8 cellular contexts compared by ENCODE assay signal in the genomic region with DNA sequence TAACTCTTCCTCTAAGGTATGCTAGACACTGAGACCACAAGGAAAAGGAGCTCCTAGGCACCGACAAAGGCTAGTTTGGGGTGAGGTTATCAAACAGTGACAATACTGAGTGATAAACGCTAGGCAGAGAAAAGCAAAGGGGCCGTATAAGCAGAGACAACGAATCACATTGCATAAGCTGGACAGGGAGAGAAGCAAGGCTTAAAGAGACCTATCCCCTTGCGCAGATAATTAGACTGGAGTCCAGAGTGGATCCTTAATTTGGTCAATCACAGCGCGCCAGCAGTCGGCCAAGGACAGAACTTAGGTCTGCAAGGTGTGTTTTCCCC. TPM values are rescaled to one million over a fixed set of nuclear protein-coding genes. Genes with fewer than 3 reads are reported as not detected.
DNase-seq lines count a peak whose midpoint lies in the region; ATAC-seq and TF ChIP-seq lines count a peak whose summit lies in the region.

No MANE protein-coding gene starts in this region.

- H3K27ac Mint-ChIP-seq in CD4-positive, CD25-positive, alpha-beta regulatory T cell = peak overlapping the region; percentile 98 to 100 (median 100)

- H3K36me3 ChIP-seq in CD4-positive, CD25-positive, alpha-beta regulatory T cell (ENCODE audit: control insufficient read depth, insufficient read depth, low read length) = peaks cover 31% of the 10 kb centered on the region
- peaks cover 0 to 11% of the 10 kb centered on the region in 2 donors for H3K36me3 ChIP-seq in body of pancreas (replicated peaks in 1 of 2; ENCODE audit: insufficient read depth in 1 of 2, low read depth in 2 of 2)
- H3K36me3 ChIP-seq in right lobe of liver = peaks cover 0 to 24% (median 10%) of the 10 kb centered on the region in 4 donors
- peaks cover 5 to 34% (median 21%) of the 10 kb centered on the region in 3 donors for H3K36me3 ChIP-seq in tibial artery

- H3K4me1 ChIP-seq in CD4-positive, CD25-positive, alpha-beta regulatory T cell (ENCODE audit: control insufficient read depth, insufficient read depth, low read length, poor library complexity, severe bottlenecking) = peaks cover 19% of the 10 kb centered on the region
- peaks cover 9% of the 10 kb centered on the region for H3K4me1 ChIP-seq in body of pancreas
- peaks cover 0 to 10% (median 0%) of the 10 kb centered on the region in 4 donors for H3K4me1 ChIP-seq in right lobe of liver
- H3K4me1 ChIP-seq in tibial artery = peaks cover 0 to 24% (median 10%) of the 10 kb centered on the region in 4 donors

- intact Hi-C loops in body of pancreas (cut with DNase I) (no loop called here), right lobe of liver (cut with DNase I) (no loop called here), tibial artery (cut with DNase I; ENCODE audit: low total_unique reads) (no loop called here)

- H3K36me3 Mint-ChIP-seq in CD4-positive, CD25-positive, alpha-beta regulatory T cell = peaks cover 26% of the 10 kb centered on the region

- peak overlapping the region; percentile 97 for H3K27ac ChIP-seq in CD4-positive, CD25-positive, alpha-beta regulatory T cell (ENCODE audit: insufficient read depth, low read length, poor library complexity, severe bottlenecking)
- H3K27ac ChIP-seq in body of pancreas (peak overlapping the region; percentile 79 to 98 (median 94)), right lobe of liver (peak overlapping the region; percentile 90 to 95 (median 91)), tibial artery (peak overlapping the region; percentile 90 to 92)

- peak overlapping the region; percentile 98 to 99 (median 98) for H3K4me3 Mint-ChIP-seq in CD4-positive, CD25-positive, alpha-beta regulatory T cell

- TF ChIP-seq POLR2A in body of pancreas (IDR thresholded peaks at IDR 0.05) (no peak), right lobe of liver (IDR thresholded peaks at IDR 0.05) (no peak)

- H3K9me3 ChIP-seq in CD4-positive, CD25-positive, alpha-beta regulatory T cell (ENCODE audit: control insufficient read depth in 2 of 2, low read length in 2 of 2) = no peaks in the 10 kb centered on the region
- H3K9me3 ChIP-seq in body of pancreas = no peaks in the 10 kb centered on the region
- no peaks in the 10 kb centered on the region for H3K9me3 ChIP-seq in right lobe of liver
- H3K9me3 ChIP-seq in tibial artery = no peaks in the 10 kb centered on the region

- H3K4me1 Mint-ChIP-seq in CD4-positive, CD25-positive, alpha-beta regulatory T cell = peaks cover 26 to 64% (median 37%) of the 10 kb centered on the region in 4 donors

- no peaks in the 10 kb centered on the region for H3K27me3 ChIP-seq in CD4-positive, CD25-positive, alpha-beta regulatory T cell (ENCODE audit: control insufficient read depth, insufficient read depth, low read length)
- no peaks in the 10 kb centered on the region for H3K27me3 ChIP-seq in body of pancreas
- H3K27me3 ChIP-seq in right lobe of liver = no peaks in the 10 kb centered on the region
- H3K27me3 ChIP-seq in tibial artery = no peaks in the 10 kb centered on the region

- no peak for TF ChIP-seq CTCF in body of pancreas (IDR thresholded peaks at IDR 0.05)
- no peak for TF ChIP-seq CTCF in right lobe of liver (IDR thresholded peaks at IDR 0.05)
- no peak for TF ChIP-seq CTCF in tibial artery (IDR thresholded peaks at IDR 0.05)

- H3K4me3 ChIP-seq in CD4-positive, CD25-positive, alpha-beta regulatory T cell (ENCODE audit: low read depth, low read length) = peak overlapping the region; percentile 98
- H3K4me3 ChIP-seq in body of pancreas (peak overlapping the region; percentile 37 to 42), right lobe of liver (peak overlapping the region; percentile 76 to 86 (median 78)), tibial artery (peak overlapping the region; percentile 69 to 79)

- no peak for DNase-seq in CD4-positive, CD25-positive, alpha-beta regulatory T cell
- no peak for DNase-seq in body of pancreas
- DNase-seq in right lobe of liver = no peak
- peak in 1 of 2 donors; percentile 27 for DNase-seq in tibial artery
- DNase-seq in NCI-H2196 (lab: John Stamatoyannopoulos, UW; ENCODE audit: unreplicated experiment) = no peak
- DNase-seq in NCI-H1930 (lab: John Stamatoyannopoulos, UW) = no peak

- H3K27me3 Mint-ChIP-seq in CD4-positive, CD25-positive, alpha-beta regulatory T cell = no peaks in the 10 kb centered on the region

- WGBS in body of pancreas, 2 donors = 0 to 3% methylated on average over 5 to 8 of the region's 8 CpGs
- 1% methylated on average over 5 of the region's 8 CpGs for WGBS in right lobe of liver (ENCODE audit: insufficient coverage, low coverage, low lambda C conversion rate, missing lambda C conversion rate)

- ATAC-seq in CD4-positive, CD25-positive, alpha-beta regulatory T cell (ENCODE audit: low read depth in 2 of 2) = no peak
- ATAC-seq in HG03460 (IDR thresholded peaks at IDR 0.05; ENCODE audit: unreplicated experiment) (peak; percentile 10), body of pancreas (no peak), right lobe of liver (peak; percentile 17 to 33 (median 30)), HG02610 (IDR thresholded peaks at IDR 0.05; ENCODE audit: unreplicated experiment) (no peak)

- no peaks in the 10 kb centered on the region for H3K9me3 Mint-ChIP-seq in CD4-positive, CD25-positive, alpha-beta regulatory T cell

RNA-seq across cellular contexts. Expression of gene SMU1, which starts 0.5 kb away (rescaled TPM):
- 22.7 TPM for total RNA-seq in CD4-positive, CD25-positive, alpha-beta regulatory T cell
- 10 to 100 TPM; 23.7 to 27.9 (median 24.9) TPM for polyA plus RNA-seq in CD4-positive, CD25-positive, alpha-beta regulatory T cell
- total RNA-seq in body of pancreas = 1 to 10 TPM; 5.6 to 8.6 TPM
- total RNA-seq in right lobe of liver = 10 to 100 TPM in 2 of 6 experiments, 1 to 10 TPM in 4; 7.0 to 10.4 (median 8.5) TPM

RNA-seq across cellular contexts. Expression of gene DNAJA1, which starts 50.9 kb away (rescaled TPM):
- total RNA-seq in CD4-positive, CD25-positive, alpha-beta regulatory T cell = 214 TPM
- 100 to 1,000 TPM in 2 of 4 donors, 10 to 100 TPM in 2; 82.4 to 106 (median 99.1) TPM for polyA plus RNA-seq in CD4-positive, CD25-positive, alpha-beta regulatory T cell
- total RNA-seq in body of pancreas (10 to 100 TPM; 33.5 to 36.6 TPM), right lobe of liver (100 to 1,000 TPM in 2 of 6 experiments, 10 to 100 TPM in 4; 60.1 to 130 (median 93.9) TPM)

Comparison
In these comparisons a context has a peak if more than half of its experiments do, and no peak if none do; other contexts are left out.
1. ATAC-seq: peak in HG03460 (single experiment) and right lobe of liver (4 of 4); none in CD4-positive, CD25-positive, alpha-beta regulatory T cell (0 of 2), body of pancreas (single experiment) and HG02610 (single experiment).
2. H3K4me3 ChIP-seq: peak in every context shown above with its lines; median percentile 98 in CD4-positive, CD25-positive, alpha-beta regulatory T cell; 78 in right lobe of liver; 74 in tibial artery; 40 in body of pancreas.
3. Peak in every context shown above with its lines, with median percentiles within 50 percentile points of each other: H3K27ac ChIP-seq.